9 cellular contexts compared by ENCODE assay signal in the genomic region with DNA sequence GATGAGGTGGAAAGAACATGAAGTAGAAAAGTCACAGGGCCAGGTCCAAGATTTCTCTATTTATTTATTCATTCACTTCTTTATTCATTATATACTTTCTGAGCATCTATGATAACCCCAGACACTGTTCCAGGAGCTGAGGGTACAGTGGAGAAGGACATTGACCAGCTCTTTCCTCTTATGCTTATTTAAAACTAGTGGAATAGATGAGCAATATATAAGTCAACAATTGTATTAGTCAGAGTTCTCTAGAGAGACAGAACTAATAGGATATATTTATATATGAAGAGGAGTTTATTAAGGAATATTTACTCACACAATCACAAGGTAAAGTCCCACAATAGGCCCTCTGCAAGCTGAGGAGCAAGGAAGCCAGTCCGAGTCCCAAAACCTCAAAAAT. TPM values are rescaled to one million over a fixed set of nuclear protein-coding genes. Genes with fewer than 3 reads are reported as not detected.
"Had no signal": no experiment of that assay in that cellular context is flagged by ENCODE, and none has a peak within 500 bp of the region (broad histone marks: within the 10 kb centered on the region; RNA-seq: fewer than 3 reads in every experiment).

No MANE protein-coding gene starts in this region.

- DNase-seq: GM23248, GOT3, H7, HFFc6, IMR-90 had no signal

- H3K27ac ChIP-seq: GM23248, HL-60 had no signal

- H3K36me3 ChIP-seq: HAP-1 had no signal

- FAIRE-seq: K562 had no signal

- H3K4me3 ChIP-seq: GM23248, HAP-1, K562 had no signal

- ATAC-seq: HCT116, K562 had no signal

- H2AFZ ChIP-seq: GM23248 had no signal

- H3K9ac ChIP-seq: GM23248 had no signal

- H3K9me3 ChIP-seq: HAP-1 had no signal

RNA-seq across cellular contexts. Expression of gene GPR37, which starts 15.0 kb away (rescaled TPM):
- total RNA-seq: GM23248, HFFc6, K562 had no signal
- polyA plus RNA-seq: GM23248 had no signal
